10 cellular contexts compared by ENCODE assay signal in genomic region chr6:140586426-140587061, GRCh38.
A peak's percentile ranks its signal among the peaks of the same experiment; 100 is the strongest.
DNase-seq lines count a peak whose midpoint lies in the region; ATAC-seq and TF ChIP-seq lines count a peak whose summit lies in the region.
"Had no signal": no experiment of that assay in that cellular context is flagged by ENCODE, and none has a peak within 500 bp of the region (broad histone marks: within the 10 kb centered on the region; RNA-seq: fewer than 3 reads in every experiment).

No MANE protein-coding gene starts in this region.

- TF ChIP-seq POLR2A in sigmoid colon (IDR thresholded peaks at IDR 0.05): no peak

- no peak overlapping the region for H3K27ac Mint-ChIP-seq in stimulated activated naive B cell treated with anti-CD40 and anti-IgM and Interleukin-4, amounts not matched to agents 10 μg/mL and 1 μg/mL and 100 μg/mL, for 72 hours
- H3K27ac Mint-ChIP-seq: T-cell had no signal

- no peaks in the 10 kb centered on the region for H3K9me3 Mint-ChIP-seq in stimulated activated naive B cell treated with anti-CD40 and anti-IgM and Interleukin-4, amounts not matched to agents 10 μg/mL and 1 μg/mL and 100 μg/mL, for 72 hours
- H3K9me3 Mint-ChIP-seq: T-cell had no signal

- WGBS in sigmoid colon, 2 donors: 83 to 84% methylated on average over 3 of the region's 3 CpGs

- no peaks in the 10 kb centered on the region for H3K9me3 ChIP-seq in sigmoid colon

- H3K27me3 ChIP-seq in sigmoid colon: no peaks in the 10 kb centered on the region

- peaks cover 0 to 6% of the 10 kb centered on the region in 2 donors for H3K27me3 Mint-ChIP-seq in stimulated activated naive B cell treated with anti-CD40 and anti-IgM and Interleukin-4, amounts not matched to agents 10 μg/mL and 1 μg/mL and 100 μg/mL, for 72 hours
- H3K27me3 Mint-ChIP-seq: T-cell had no signal

- no peak for TF ChIP-seq EP300 in sigmoid colon (IDR thresholded peaks at IDR 0.05)

- ATAC-seq in Right ventricle myocardium inferior: peak; percentile 37
- peak; percentile 98 for ATAC-seq in HG02610 (IDR thresholded peaks at IDR 0.05; ENCODE audit: unreplicated experiment)
- ATAC-seq in stimulated activated naive B cell treated with anti-CD40 and anti-IgM and Interleukin-4, amounts not matched to agents 10 μg/mL and 1 μg/mL and 100 μg/mL, for 72 hours (replicated peaks): peak; percentile 91 to 94
- ATAC-seq: T-cell had no signal

- H3K4me3 ChIP-seq in sigmoid colon: no peak overlapping the region

- intact Hi-C loops in Right ventricle myocardium inferior (cut with DNase I): no loop called here
- intact Hi-C loops in cardiac septum (cut with DNase I): no loop called here
- intact Hi-C loops in sigmoid colon (cut with DNase I): no loop called here

- H3K4me1 Mint-ChIP-seq in stimulated activated naive B cell treated with anti-CD40 and anti-IgM and Interleukin-4, amounts not matched to agents 10 μg/mL and 1 μg/mL and 100 μg/mL, for 72 hours: peaks cover 5 to 8% of the 10 kb centered on the region in 2 donors

- no peaks in the 10 kb centered on the region for H3K4me1 ChIP-seq in sigmoid colon

- no peak overlapping the region for H3K27ac ChIP-seq in sigmoid colon
- H3K27ac ChIP-seq: C4-2B had no signal

- no peak overlapping the region for H3K4me3 Mint-ChIP-seq in stimulated activated naive B cell treated with anti-CD40 and anti-IgM and Interleukin-4, amounts not matched to agents 10 μg/mL and 1 μg/mL and 100 μg/mL, for 72 hours
- H3K4me3 Mint-ChIP-seq: T-cell had no signal

- H3K36me3 Mint-ChIP-seq in stimulated activated naive B cell treated with anti-CD40 and anti-IgM and Interleukin-4, amounts not matched to agents 10 μg/mL and 1 μg/mL and 100 μg/mL, for 72 hours: no peaks in the 10 kb centered on the region
- H3K36me3 Mint-ChIP-seq: T-cell had no signal

- H3K36me3 ChIP-seq in sigmoid colon: no peaks in the 10 kb centered on the region

- no peak for DNase-seq in Right ventricle myocardium inferior (ENCODE audit: missing footprints)
- no peak for DNase-seq in cardiac septum (ENCODE audit: low spot score)
- DNase-seq in NCI-H1105 (lab: John Stamatoyannopoulos, UW): peak; percentile 82
- DNase-seq in stimulated activated naive B cell treated with anti-CD40 and anti-IgM and Interleukin-4, amounts not matched to agents 10 μg/mL and 1 μg/mL and 100 μg/mL, for 72 hours: peak; percentile 13
- no peak for DNase-seq in HuH-7.5 (ENCODE audit: low spot score)
- DNase-seq in GOT3 (lab: John Stamatoyannopoulos, UW): no peak
- no peak for DNase-seq in sigmoid colon
- DNase-seq: T-cell had no signal

- no peak for TF ChIP-seq CTCF in sigmoid colon (IDR thresholded peaks at IDR 0.05)

Comparison
In these comparisons a context has a peak if more than half of its experiments do, and no peak if none do; other contexts are left out.
1. ATAC-seq: peak in every context shown above with its lines; median percentile 98 in HG02610; 92 in stimulated activated naive B cell treated with anti-CD40 and anti-IgM and Interleukin-4, amounts not matched to agents 10 μg/mL and 1 μg/mL and 100 μg/mL, for 72 hours; 37 in Right ventricle myocardium inferior.
2. DNase-seq: peak in NCI-H1105 (single experiment) and stimulated activated naive B cell treated with anti-CD40 and anti-IgM and Interleukin-4, amounts not matched to agents 10 μg/mL and 1 μg/mL and 100 μg/mL, for 72 hours (single experiment); none in Right ventricle myocardium inferior (single experiment), cardiac septum (single experiment), HuH-7.5 (single experiment), GOT3 (single experiment) and sigmoid colon (single experiment).